ENCODE assay signal across 13 cellular contexts in genomic region chr14:51293149-51293925, GRCh38. TPM values are rescaled to one million over a fixed set of nuclear protein-coding genes. Genes with fewer than 3 reads are reported as not detected.
A peak's percentile ranks its signal among the peaks of the same experiment; 100 is the strongest.
DNase-seq lines count a peak whose midpoint lies in the region; ATAC-seq, FAIRE-seq and TF ChIP-seq lines count a peak whose summit lies in the region.
"Had no signal": no experiment of that assay in that cellular context is flagged by ENCODE, and none has a peak within 500 bp of the region (broad histone marks: within the 10 kb centered on the region; RNA-seq: fewer than 3 reads in every experiment).

No MANE protein-coding gene starts in this region.

- H3K4me1 ChIP-seq in right cardiac atrium (ENCODE audit: control insufficient read depth, insufficient read depth, low read length): no peaks in the 10 kb centered on the region

- H3K4me1 Mint-ChIP-seq in activated CD4-positive, alpha-beta T cell treated with anti-CD3 and anti-CD28 coated beads, Interleukin-2, amount 10 ng/mL, durations not matched to agents 24 days and 14 days: peaks cover 3% of the 10 kb centered on the region

- H3K4me3 ChIP-seq in bronchial epithelial cell (ENCODE audit: low read depth, low read length) (no peak overlapping the region), right cardiac atrium (ENCODE audit: low read length) (no peak overlapping the region), skin epidermis (no peak overlapping the region)
- H3K4me3 ChIP-seq: K562, upper lobe of right lung had no signal

- DNase-seq in GM03348 (ENCODE audit: low spot score) (peak; percentile 44), bronchial epithelial cell (ENCODE audit: low read depth) (peak; percentile 17), right cardiac atrium (peak; percentile 52 to 82 (median 82)), NOMO-1 treated with DMSO at 0.1 percent for 48 hours (lab: John Stamatoyannopoulos, UW; ENCODE audit: unreplicated experiment) (no peak), NCI-H1436 (lab: John Stamatoyannopoulos, UW) (no peak), SIG-M5 treated with dmso at 0.1 percent for 504 hours (lab: John Stamatoyannopoulos, UW; ENCODE audit: unreplicated experiment) (no peak)
- DNase-seq in activated CD4-positive, alpha-beta T cell treated with anti-CD3 and anti-CD28 coated beads, Interleukin-2, amount 10 ng/mL, durations not matched to agents 24 days and 14 days: no peak
- DNase-seq: CD4-positive, alpha-beta T cell; kidney; upper lobe of right lung had no signal

- H3K27ac Mint-ChIP-seq in activated CD4-positive, alpha-beta T cell treated with anti-CD3 and anti-CD28 coated beads, Interleukin-2, amount 10 ng/mL, durations not matched to agents 24 days and 14 days: no peak overlapping the region
- H3K27ac Mint-ChIP-seq: CD4-positive, alpha-beta T cell; progenitor cell of endocrine pancreas had no signal

- no peaks in the 10 kb centered on the region for H3K36me3 ChIP-seq in bronchial epithelial cell (ENCODE audit: control insufficient read depth, insufficient read depth, low read length)
- H3K36me3 ChIP-seq: upper lobe of right lung had no signal

- no peak for FAIRE-seq in bronchial epithelial cell (lab: Jason Lieb, UNC)
- FAIRE-seq: K562, kidney had no signal

- no peak overlapping the region for H3K4me3 Mint-ChIP-seq in activated CD4-positive, alpha-beta T cell treated with anti-CD3 and anti-CD28 coated beads, Interleukin-2, amount 10 ng/mL, durations not matched to agents 24 days and 14 days
- H3K4me3 Mint-ChIP-seq: CD4-positive, alpha-beta T cell had no signal

- H3K9me3 ChIP-seq in right cardiac atrium (ENCODE audit: control insufficient read depth, low read length): no peaks in the 10 kb centered on the region
- H3K9me3 ChIP-seq: upper lobe of right lung had no signal

- WGBS in right cardiac atrium: 32% methylated on average over 7 of the region's 7 CpGs

- H3K27ac ChIP-seq in right cardiac atrium (ENCODE audit: low read length): peak overlapping the region; percentile 51
- H3K27ac ChIP-seq in skin epidermis: peak overlapping the region in 18 of 21 experiments; percentile 4 to 89 (median 58)
- H3K27ac ChIP-seq: upper lobe of right lung had no signal

- ATAC-seq in right cardiac atrium: peak; percentile 74 to 88
- ATAC-seq: K562, upper lobe of right lung had no signal

- intact Hi-C loops in right cardiac atrium (cut with DNase I): no loop called here
- intact Hi-C loops in activated CD4-positive, alpha-beta T cell treated with anti-CD3 and anti-CD28 coated beads, Interleukin-2, amount 10 ng/mL, durations not matched to agents 24 days and 14 days (cut with micrococcal nuclease): no loop called here

- TF ChIP-seq CTCF in bronchial epithelial cell (IDR thresholded peaks at IDR 0.05; ENCODE audit: insufficient read depth, low read length, severe bottlenecking): no peak

- H3K27me3 ChIP-seq in bronchial epithelial cell (ENCODE audit: control insufficient read depth, insufficient read depth, low read length) (no peaks in the 10 kb centered on the region), right cardiac atrium (ENCODE audit: control insufficient read depth, insufficient read depth) (no peaks in the 10 kb centered on the region)
- H3K27me3 ChIP-seq: upper lobe of right lung had no signal

- H3K9me3 Mint-ChIP-seq in activated CD4-positive, alpha-beta T cell treated with anti-CD3 and anti-CD28 coated beads, Interleukin-2, amount 10 ng/mL, durations not matched to agents 24 days and 14 days: no peaks in the 10 kb centered on the region
- H3K9me3 Mint-ChIP-seq: CD4-positive, alpha-beta T cell had no signal

- no peaks in the 10 kb centered on the region for H3K27me3 Mint-ChIP-seq in activated CD4-positive, alpha-beta T cell treated with anti-CD3 and anti-CD28 coated beads, Interleukin-2, amount 10 ng/mL, durations not matched to agents 24 days and 14 days
- H3K27me3 Mint-ChIP-seq: CD4-positive, alpha-beta T cell; progenitor cell of endocrine pancreas had no signal

- H3K36me3 Mint-ChIP-seq in activated CD4-positive, alpha-beta T cell treated with anti-CD3 and anti-CD28 coated beads, Interleukin-2, amount 10 ng/mL, durations not matched to agents 24 days and 14 days (ENCODE audit: low read depth): no peaks in the 10 kb centered on the region

RNA-seq across cellular contexts. Expression of gene TMX1, which starts 53.3 kb away (rescaled TPM):
- total RNA-seq in bronchial epithelial cell (40.3 and 58.2 TPM in 2 replicates), right cardiac atrium (10 to 100 TPM in 2 of 4 donors, 1 to 10 TPM in 2; 9.0 to 12.5 (median 10.2) TPM)
- polyA plus RNA-seq in right cardiac atrium: 4.3 TPM
- 53.1 and 53.6 TPM in 2 replicates for total RNA-seq in activated CD4-positive, alpha-beta T cell treated with anti-CD3 and anti-CD28 coated beads, Interleukin-2, amount 10 ng/mL, durations not matched to agents 24 days and 14 days

Comparison
In these comparisons a context has a peak if more than half of its experiments do, and no peak if none do; other contexts are left out.
1. DNase-seq: peak in GM03348 (single experiment), bronchial epithelial cell (single experiment) and right cardiac atrium (3 of 3); none in NOMO-1 treated with DMSO at 0.1 percent for 48 hours (single experiment), NCI-H1436 (single experiment), SIG-M5 treated with dmso at 0.1 percent for 504 hours (single experiment) and activated CD4-positive, alpha-beta T cell treated with anti-CD3 and anti-CD28 coated beads, Interleukin-2, amount 10 ng/mL, durations not matched to agents 24 days and 14 days (single experiment).